Comparison of ENCODE assay signal across 16 cellular contexts in genomic region chr10:45452268-45452667, GRCh38.
DNase-seq lines count a peak whose midpoint lies in the region; ATAC-seq, FAIRE-seq and TF ChIP-seq lines count a peak whose summit lies in the region.
"Had no signal": no experiment of that assay in that cellular context is flagged by ENCODE, and none has a peak within 500 bp of the region (broad histone marks: within the 10 kb centered on the region; RNA-seq: fewer than 3 reads in every experiment).

No MANE protein-coding gene starts in this region.

- H3K9me3 ChIP-seq in GM12878 (replicated peaks; ENCODE audit: control insufficient read depth, insufficient read depth, low read length) = no peaks in the 10 kb centered on the region; the same call in 1 of the 3 replicates

- SMC1A ChIA-PET in GM12878 (lab: Charles Lee; ENCODE audit: uncharacterized antibody, unreplicated experiment) = interaction anchor here (1.0 kb wide), 1 partner anchor 10 kb away, joined by 5 read pairs; no protein-coding TSS in a partner anchor

- DNase-seq in activated T-cell treated with anti-CD3 and anti-CD28 coated beads, Interleukin-2, amount 50 U/mL, for 72 hours = no peak
- no peak for DNase-seq in activated T-cell treated with anti-CD3 and anti-CD28 coated beads, Interleukin-2, amount 50 U/mL, for 4 hours
- no peak for DNase-seq in stimulated activated naive CD8-positive, alpha-beta T cell treated with anti-CD3 and anti-CD28 coated beads, Interleukin-15, amount 100 ng/mL, for 72 hours
- DNase-seq in stimulated activated naive CD8-positive, alpha-beta T cell treated with anti-CD3 and anti-CD28 coated beads, Interleukin-15, Interleukin-2, amounts not matched to agents 100 U/mL and 50 U/mL, for 24 hours = no peak
- DNase-seq in GM12878 (ENCODE audit: low read depth, low spot score) = no peak
- DNase-seq in caudate nucleus (lab: John Stamatoyannopoulos, UW) = no peak
- DNase-seq in central memory CD4-positive, alpha-beta T cell = no peak
- DNase-seq: ACHN; C1 segment of cervical spinal cord; CD4-positive, alpha-beta T cell; DMS79; GM23248; IMR-90 had no signal

- TF ChIP-seq EP300 in GM12878 (IDR thresholded peaks at IDR 0.05; ENCODE audit: borderline replicate concordance in 1 of 2, control insufficient read depth in 1 of 2, low read depth in 2 of 2, low read length in 2 of 2) = no peak

- H3K4me3 Mint-ChIP-seq in activated T-cell treated with anti-CD3 and anti-CD28 coated beads, Interleukin-2, amount 50 U/mL, for 72 hours = no peak overlapping the region
- H3K4me3 Mint-ChIP-seq in activated T-cell treated with anti-CD3 and anti-CD28 coated beads, Interleukin-2, amount 50 U/mL, for 4 hours = no peak overlapping the region
- H3K4me3 Mint-ChIP-seq in stimulated activated naive CD8-positive, alpha-beta T cell treated with anti-CD3 and anti-CD28 coated beads, Interleukin-15, amount 100 ng/mL, for 72 hours = no peak overlapping the region
- H3K4me3 Mint-ChIP-seq: B cell; CD4-positive, alpha-beta T cell had no signal

- no peak overlapping the region for H2AFZ ChIP-seq in GM12878 (ENCODE audit: control insufficient read depth, low read depth, low read length)
- H2AFZ ChIP-seq: GM23248 had no signal

- H3K27ac ChIP-seq in GM12878 (ENCODE audit: control insufficient read depth, insufficient read depth) (no peak overlapping the region), caudate nucleus (ENCODE audit: low read depth, low read length) (no peak overlapping the region)
- H3K27ac ChIP-seq: GM23248 had no signal

- CTCF ChIA-PET in GM12878 (lab: Yijun Ruan, JAX) = interaction anchor here (1.4 kb wide), 1 partner anchor 14 kb away, joined by 3 read pairs; no protein-coding TSS in a partner anchor

- TF ChIP-seq RAD21 in GM12878 (IDR thresholded peaks at IDR 0.05; ENCODE audit: insufficient read depth, low read depth, low read length) = no peak

- no peak for TF ChIP-seq CTCF in GM12878 (IDR thresholded peaks at IDR 0.05 in 2 of 3, conservative IDR thresholded peaks at IDR 0.05 in 1 of 3; ENCODE audit: control insufficient read depth in 2 of 3, extremely low read depth in 1 of 3, insufficient read depth in 1 of 3, low read depth in 3 of 3, low read length in 3 of 3)

- H3K27me3 ChIP-seq in GM12878 (replicated peaks in 1 of 2; ENCODE audit: control insufficient read depth in 2 of 2, insufficient read depth in 2 of 2, low read length in 1 of 2) = no peaks in the 10 kb centered on the region

- RAD21 ChIA-PET in GM12878 (lab: Charles Lee; ENCODE audit: unreplicated experiment) = no interaction called here

- BruUV-seq in GM12878 (replicated peaks; lab: Mats Ljungman, UMichigan) = no TSS peak

- no peak overlapping the region for H3K4me2 ChIP-seq in GM12878 (ENCODE audit: control insufficient read depth, insufficient read depth)

- H3K9ac ChIP-seq in GM12878 (ENCODE audit: control insufficient read depth, insufficient read depth, low read length) = no peak overlapping the region
- H3K9ac ChIP-seq: GM23248 had no signal

- no peak for FAIRE-seq in GM12878 (lab: Jason Lieb, UNC)
- FAIRE-seq: GM12891, H54 had no signal

- TF ChIP-seq POLR2A in GM12878 (IDR thresholded peaks at IDR 0.05; ENCODE audit: low read depth, low read length) = no peak

- H3K27me3 Mint-ChIP-seq in activated T-cell treated with anti-CD3 and anti-CD28 coated beads, Interleukin-2, amount 50 U/mL, for 72 hours (ENCODE audit: low read depth) = no peaks in the 10 kb centered on the region
- no peaks in the 10 kb centered on the region for H3K27me3 Mint-ChIP-seq in activated T-cell treated with anti-CD3 and anti-CD28 coated beads, Interleukin-2, amount 50 U/mL, for 4 hours (ENCODE audit: low read depth)
- no peaks in the 10 kb centered on the region for H3K27me3 Mint-ChIP-seq in stimulated activated naive CD8-positive, alpha-beta T cell treated with anti-CD3 and anti-CD28 coated beads, Interleukin-15, amount 100 ng/mL, for 72 hours
- H3K27me3 Mint-ChIP-seq: B cell; CD4-positive, alpha-beta T cell had no signal

- peaks cover 20% of the 10 kb centered on the region for H3K4me1 ChIP-seq in GM12878 (ENCODE audit: control insufficient read depth, insufficient read depth, low read length)

- in situ Hi-C loops in GM12878 (cut with MboI) = no loop called here

- peak; percentile 47 to 69 for ATAC-seq in activated T-cell treated with anti-CD3 and anti-CD28 coated beads, Interleukin-2, amount 50 U/mL, for 72 hours (replicated peaks in 1 of 2)
- ATAC-seq in activated T-cell treated with anti-CD3 and anti-CD28 coated beads, Interleukin-2, amount 50 U/mL, for 4 hours = no peak
- ATAC-seq in stimulated activated naive CD8-positive, alpha-beta T cell treated with anti-CD3 and anti-CD28 coated beads, Interleukin-15, amount 100 ng/mL, for 72 hours = peak; percentile 53
- no peak for ATAC-seq in stimulated activated naive CD8-positive, alpha-beta T cell treated with anti-CD3 and anti-CD28 coated beads, Interleukin-15, Interleukin-2, amounts not matched to agents 100 U/mL and 50 U/mL, for 24 hours
- no peak for ATAC-seq in GM12878

- no peaks in the 10 kb centered on the region for H3K79me2 ChIP-seq in GM12878 (ENCODE audit: control insufficient read depth, insufficient read depth, low read length)

- no peak overlapping the region for H3K27ac Mint-ChIP-seq in activated T-cell treated with anti-CD3 and anti-CD28 coated beads, Interleukin-2, amount 50 U/mL, for 72 hours
- H3K27ac Mint-ChIP-seq in stimulated activated naive CD8-positive, alpha-beta T cell treated with anti-CD3 and anti-CD28 coated beads, Interleukin-15, amount 100 ng/mL, for 72 hours = peak overlapping the region in 1 of 2 donors; percentile 33
- H3K27ac Mint-ChIP-seq: CD4-positive, alpha-beta T cell had no signal

- H3K4me3 ChIP-seq in GM12878 = no peak overlapping the region
- H3K4me3 ChIP-seq: GM23248 had no signal

- H3K36me3 ChIP-seq in GM12878 (ENCODE audit: control insufficient read depth in 2 of 2, insufficient read depth in 2 of 2, low read length in 1 of 2) = no peaks in the 10 kb centered on the region

- intact Hi-C loops in GM12878 (cut with micrococcal nuclease; ENCODE audit: unreplicated experiment) = no loop called here

- H3K36me3 Mint-ChIP-seq in activated T-cell treated with anti-CD3 and anti-CD28 coated beads, Interleukin-2, amount 50 U/mL, for 72 hours (ENCODE audit: insufficient read depth in 2 of 2) = no peaks in the 10 kb centered on the region
- H3K36me3 Mint-ChIP-seq in activated T-cell treated with anti-CD3 and anti-CD28 coated beads, Interleukin-2, amount 50 U/mL, for 4 hours (ENCODE audit: insufficient read depth) = peaks cover 13% of the 10 kb centered on the region

- H4K20me1 ChIP-seq in GM12878 (ENCODE audit: control insufficient read depth, insufficient read depth) = no peaks in the 10 kb centered on the region

- POLR2A ChIA-PET in GM12878 (lab: Charles Lee) = no interaction called here

- H3K4me1 Mint-ChIP-seq in activated T-cell treated with anti-CD3 and anti-CD28 coated beads, Interleukin-2, amount 50 U/mL, for 72 hours (ENCODE audit: low read depth) = peaks cover 33% of the 10 kb centered on the region
- H3K4me1 Mint-ChIP-seq in activated T-cell treated with anti-CD3 and anti-CD28 coated beads, Interleukin-2, amount 50 U/mL, for 4 hours (ENCODE audit: low read depth) = peaks cover 4% of the 10 kb centered on the region
- H3K4me1 Mint-ChIP-seq in stimulated activated naive CD8-positive, alpha-beta T cell treated with anti-CD3 and anti-CD28 coated beads, Interleukin-15, amount 100 ng/mL, for 72 hours = peaks cover 44% of the 10 kb centered on the region

- H3K9me3 Mint-ChIP-seq in activated T-cell treated with anti-CD3 and anti-CD28 coated beads, Interleukin-2, amount 50 U/mL, for 72 hours = no peaks in the 10 kb centered on the region
- no peaks in the 10 kb centered on the region for H3K9me3 Mint-ChIP-seq in activated T-cell treated with anti-CD3 and anti-CD28 coated beads, Interleukin-2, amount 50 U/mL, for 4 hours
- no peaks in the 10 kb centered on the region for H3K9me3 Mint-ChIP-seq in stimulated activated naive CD8-positive, alpha-beta T cell treated with anti-CD3 and anti-CD28 coated beads, Interleukin-15, amount 100 ng/mL, for 72 hours
- H3K9me3 Mint-ChIP-seq: CD4-positive, alpha-beta T cell had no signal

TF ChIP-seq in GM12878, 131 proteins besides CTCF, POLR2A, EP300 and RAD21 (continues in another document):
- TF ChIP-seq CHD2 (IDR thresholded peaks at IDR 0.05; ENCODE audit: borderline replicate concordance, low read depth, low read length) = no peak
- TF ChIP-seq NFIC (IDR thresholded peaks at IDR 0.05; ENCODE audit: low read depth, low read length) = peak; percentile 55; the same call in 1 of the 2 replicates
- no peak for TF ChIP-seq POLR2AphosphoS5 (IDR thresholded peaks at IDR 0.05; ENCODE audit: low read length)
- TF ChIP-seq LARP7 (IDR thresholded peaks at IDR 0.05) = no peak
- no peak for TF ChIP-seq ESRRA (IDR thresholded peaks at IDR 0.05; ENCODE audit: low read length)
- no peak for TF ChIP-seq NBN (IDR thresholded peaks at IDR 0.05)
- no peak for TF ChIP-seq ZZZ3 (IDR thresholded peaks at IDR 0.05; ENCODE audit: control insufficient read depth, insufficient read length, low read depth)
- no peak for TF ChIP-seq HCFC1 (IDR thresholded peaks at IDR 0.05; ENCODE audit: low read length)
- TF ChIP-seq, protein P1, sequence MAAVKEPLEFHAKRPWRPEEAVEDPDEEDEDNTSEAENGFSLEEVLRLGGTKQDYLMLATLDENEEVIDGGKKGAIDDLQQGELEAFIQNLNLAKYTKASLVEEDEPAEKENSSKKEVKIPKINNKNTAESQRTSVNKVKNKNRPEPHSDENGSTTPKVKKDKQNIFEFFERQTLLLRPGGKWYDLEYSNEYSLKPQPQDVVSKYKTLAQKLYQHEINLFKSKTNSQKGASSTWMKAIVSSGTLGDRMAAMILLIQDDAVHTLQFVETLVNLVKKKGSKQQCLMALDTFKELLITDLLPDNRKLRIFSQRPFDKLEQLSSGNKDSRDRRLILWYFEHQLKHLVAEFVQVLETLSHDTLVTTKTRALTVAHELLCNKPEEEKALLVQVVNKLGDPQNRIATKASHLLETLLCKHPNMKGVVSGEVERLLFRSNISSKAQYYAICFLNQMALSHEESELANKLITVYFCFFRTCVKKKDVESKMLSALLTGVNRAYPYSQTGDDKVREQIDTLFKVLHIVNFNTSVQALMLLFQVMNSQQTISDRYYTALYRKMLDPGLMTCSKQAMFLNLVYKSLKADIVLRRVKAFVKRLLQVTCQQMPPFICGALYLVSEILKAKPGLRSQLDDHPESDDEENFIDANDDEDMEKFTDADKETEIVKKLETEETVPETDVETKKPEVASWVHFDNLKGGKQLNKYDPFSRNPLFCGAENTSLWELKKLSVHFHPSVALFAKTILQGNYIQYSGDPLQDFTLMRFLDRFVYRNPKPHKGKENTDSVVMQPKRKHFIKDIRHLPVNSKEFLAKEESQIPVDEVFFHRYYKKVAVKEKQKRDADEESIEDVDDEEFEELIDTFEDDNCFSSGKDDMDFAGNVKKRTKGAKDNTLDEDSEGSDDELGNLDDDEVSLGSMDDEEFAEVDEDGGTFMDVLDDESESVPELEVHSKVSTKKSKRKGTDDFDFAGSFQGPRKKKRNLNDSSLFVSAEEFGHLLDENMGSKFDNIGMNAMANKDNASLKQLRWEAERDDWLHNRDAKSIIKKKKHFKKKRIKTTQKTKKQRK (IDR thresholded peaks at IDR 0.05; ENCODE audit: low read depth, low read length) = no peak
- no peak for TF ChIP-seq SMAD1 (IDR thresholded peaks at IDR 0.05; ENCODE audit: low read depth, partially characterized antibody)
- no peak for TF ChIP-seq CHD4 (IDR thresholded peaks at IDR 0.05)

Comparison
In these comparisons a context has a peak if more than half of its experiments do, and no peak if none do; other contexts are left out.
1. ATAC-seq: peak in activated T-cell treated with anti-CD3 and anti-CD28 coated beads, Interleukin-2, amount 50 U/mL, for 72 hours (2 of 2) and stimulated activated naive CD8-positive, alpha-beta T cell treated with anti-CD3 and anti-CD28 coated beads, Interleukin-15, amount 100 ng/mL, for 72 hours (single experiment); none in activated T-cell treated with anti-CD3 and anti-CD28 coated beads, Interleukin-2, amount 50 U/mL, for 4 hours (0 of 2), stimulated activated naive CD8-positive, alpha-beta T cell treated with anti-CD3 and anti-CD28 coated beads, Interleukin-15, Interleukin-2, amounts not matched to agents 100 U/mL and 50 U/mL, for 24 hours (single experiment) and GM12878 (single experiment).